18 cellular contexts compared by ENCODE assay signal in genomic region chr3:100538339-100538706, GRCh38. TPM values are rescaled to one million over a fixed set of nuclear protein-coding genes. Genes with fewer than 3 reads are reported as not detected.
DNase-seq lines count a peak whose midpoint lies in the region; ATAC-seq, FAIRE-seq and TF ChIP-seq lines count a peak whose summit lies in the region.
"Had no signal": no experiment of that assay in that cellular context is flagged by ENCODE, and none has a peak within 500 bp of the region (broad histone marks: within the 10 kb centered on the region; RNA-seq: fewer than 3 reads in every experiment).

No MANE protein-coding gene starts in this region.

- TF ChIP-seq POLR2A in GM12878 (IDR thresholded peaks at IDR 0.05; ENCODE audit: low read depth, low read length) = no peak

- H3K27ac ChIP-seq in GM12878 (ENCODE audit: control insufficient read depth, insufficient read depth) = no peak overlapping the region
- no peak overlapping the region for H3K27ac ChIP-seq in kidney (ENCODE audit: low read depth in 2 of 2, low read length in 2 of 2)
- H3K27ac ChIP-seq: A549, HL-60 had no signal

- no peaks in the 10 kb centered on the region for H4K20me1 ChIP-seq in GM12878 (ENCODE audit: control insufficient read depth, insufficient read depth)

- H3K9ac ChIP-seq in GM12878 (ENCODE audit: control insufficient read depth, insufficient read depth, low read length) (no peak overlapping the region), kidney (ENCODE audit: low read length in 2 of 2) (no peak overlapping the region)

- intact Hi-C loops in GM12878 (cut with micrococcal nuclease; ENCODE audit: unreplicated experiment) (no loop called here), kidney (cut with DNase I) (no loop called here)

- DNase-seq in GM12878 (ENCODE audit: low read depth, low spot score) (no peak), medulla oblongata (ENCODE audit: extremely low spot score) (peak; percentile 14), kidney (no peak), NCI-H2171 treated with DMSO at 0.1 percent for 48 hours (lab: John Stamatoyannopoulos, UW) (no peak)
- DNase-seq in activated CD8-positive, alpha-beta memory T cell treated with anti-CD3 and anti-CD28 coated beads for 24 hours = no peak
- DNase-seq: Caco-2, DMS53, H7, NCI-H1092 treated with DMSO at 0.1 percent for 48 hours, NCI-H187, NCI-H510A, RPMI8226 had no signal

- FAIRE-seq in GM12878 (lab: Jason Lieb, UNC) (no peak), kidney (lab: Jason Lieb, UNC) (no peak)
- FAIRE-seq: A549, K562 had no signal

- H3K4me1 ChIP-seq in GM12878 (ENCODE audit: control insufficient read depth, insufficient read depth, low read length) (no peaks in the 10 kb centered on the region), kidney (ENCODE audit: control insufficient read depth in 1 of 2, insufficient read depth in 1 of 2, low read depth in 1 of 2, low read length in 2 of 2) (no peaks in the 10 kb centered on the region)

- no peaks in the 10 kb centered on the region; the same call in 2 of the 3 replicates for H3K9me3 ChIP-seq in GM12878 (replicated peaks; ENCODE audit: control insufficient read depth, insufficient read depth, low read length)
- H3K9me3 ChIP-seq in kidney (ENCODE audit: control insufficient read depth in 1 of 2, low read length in 2 of 2) = no peaks in the 10 kb centered on the region
- H3K9me3 ChIP-seq: A549, Caco-2 had no signal

- H3K79me2 ChIP-seq in GM12878 (ENCODE audit: control insufficient read depth, insufficient read depth, low read length) = no peaks in the 10 kb centered on the region

- 19% methylated on average over 1 of the region's 1 CpG for WGBS in GM12878 (ENCODE audit: insufficient coverage, insufficient replicate concordance, low lambda C conversion rate, missing lambda C conversion rate)

- ATAC-seq in GM19455 (IDR thresholded peaks at IDR 0.05; ENCODE audit: unreplicated experiment) (peak; percentile 32), HG02885 (IDR thresholded peaks at IDR 0.05; ENCODE audit: poor library complexity, unreplicated experiment) (peak; percentile 39), GM12878 (peak; percentile 25; the same call in 1 of the 3 replicates), GM18520 (IDR thresholded peaks at IDR 0.05; ENCODE audit: unreplicated experiment) (no peak)
- ATAC-seq: A549, K562 had no signal

- RAD21 ChIA-PET in GM12878 (lab: Charles Lee; ENCODE audit: unreplicated experiment) = no interaction called here

- TF ChIP-seq CTCF in GM12878 (IDR thresholded peaks at IDR 0.05 in 2 of 3, conservative IDR thresholded peaks at IDR 0.05 in 1 of 3; ENCODE audit: control insufficient read depth in 2 of 3, extremely low read depth in 1 of 3, insufficient read depth in 1 of 3, low read depth in 3 of 3, low read length in 3 of 3) = no peak
- TF ChIP-seq CTCF in kidney (IDR thresholded peaks at IDR 0.05; ENCODE audit: borderline replicate concordance, extremely low read depth, insufficient read depth) = no peak

- CTCF ChIA-PET in GM12878 (lab: Yijun Ruan, JAX) = no interaction called here

- no peak for TF ChIP-seq RAD21 in GM12878 (IDR thresholded peaks at IDR 0.05; ENCODE audit: insufficient read depth, low read depth, low read length)

- H2AFZ ChIP-seq in GM12878 (ENCODE audit: control insufficient read depth, low read depth, low read length) = peak overlapping the region; percentile 16; the same call in 1 of the 2 replicates

- BruUV-seq in GM12878 (replicated peaks; lab: Mats Ljungman, UMichigan) = no TSS peak

- POLR2A ChIA-PET in GM12878 (lab: Charles Lee) = no interaction called here

- H3K36me3 ChIP-seq in GM12878 (ENCODE audit: control insufficient read depth in 2 of 2, insufficient read depth in 2 of 2, low read length in 1 of 2) (no peaks in the 10 kb centered on the region), kidney (ENCODE audit: control insufficient read depth in 1 of 2, insufficient read depth in 2 of 2, low read length in 2 of 2) (no peaks in the 10 kb centered on the region)

- no peak overlapping the region for H3K4me2 ChIP-seq in GM12878 (ENCODE audit: control insufficient read depth, insufficient read depth)
- H3K4me2 ChIP-seq: A549 had no signal

- SMC1A ChIA-PET in GM12878 (lab: Charles Lee; ENCODE audit: uncharacterized antibody, unreplicated experiment) = no interaction called here

- no peaks in the 10 kb centered on the region for H3K27me3 ChIP-seq in GM12878 (replicated peaks in 1 of 2; ENCODE audit: control insufficient read depth in 2 of 2, insufficient read depth in 2 of 2, low read length in 1 of 2)

- no peak for TF ChIP-seq EP300 in GM12878 (IDR thresholded peaks at IDR 0.05; ENCODE audit: borderline replicate concordance in 1 of 2, control insufficient read depth in 1 of 2, low read depth in 2 of 2, low read length in 2 of 2)

- H3K4me3 ChIP-seq in GM12878 = no peak overlapping the region
- no peak overlapping the region for H3K4me3 ChIP-seq in kidney (ENCODE audit: low read length in 2 of 2)
- H3K4me3 ChIP-seq: A549, K562 had no signal

- in situ Hi-C loops in GM12878 (cut with MboI) = no loop called here

TF ChIP-seq in GM12878, 131 proteins besides CTCF, POLR2A, EP300 and RAD21:
- TF ChIP-seq WRNIP1 (IDR thresholded peaks at IDR 0.05; ENCODE audit: borderline replicate concordance, low read depth, low read length) = no peak
- no peak for TF ChIP-seq TBL1XR1 (IDR thresholded peaks at IDR 0.05; ENCODE audit: low read depth, low read length)
- TF ChIP-seq IRF5 (IDR thresholded peaks at IDR 0.05; ENCODE audit: borderline replicate concordance) = no peak
- no peak for TF ChIP-seq PAX5 (IDR thresholded peaks at IDR 0.05; ENCODE audit: borderline replicate concordance, low read depth, low read length)
- TF ChIP-seq CBFB (IDR thresholded peaks at IDR 0.05; ENCODE audit: low read depth) = no peak
- TF ChIP-seq MXI1 (IDR thresholded peaks at IDR 0.05; ENCODE audit: low read depth, low read length) = no peak
- no peak for TF ChIP-seq FOXM1 (IDR thresholded peaks at IDR 0.05; ENCODE audit: low read depth, low read length)

RNA-seq across cellular contexts. Expression of gene TMEM45A, which starts 45.9 kb away (rescaled TPM):
- 3.2 and 5.2 TPM in 2 replicates for total RNA-seq in GM12878 (2013; cell fraction: nucleolus; rRNA removed)
- total RNA-seq in GM12878 (2014; rRNA removed) (0.34 and 1.0 TPM in 2 replicates), GM12878 (2014; rRNA removed; fragmentation: Illumina TruSeq; extraction: Trizol) (0.72 and 0.78 TPM in 2 replicates), GM12878 (2021) (0.90 and 1.0 TPM in 2 replicates), kidney (3.4 TPM)
- 8.7 TPM for polyA plus RNA-seq in GM12878 (2011; ENCODE audit: low read depth)
- polyA plus RNA-seq in GM12878 (2011; rRNA removed) (5.3 and 10.0 TPM in 2 replicates), GM12878 (2014; fragmentation: Illumina TruSeq; extraction: Trizol) (0.62 and 0.95 TPM in 2 replicates), GM12878 (2014; fragmentation: Nextera tagmentation; extraction: Ambion mirVana) (1 to 10 TPM; 2.5 to 3.0 TPM), GM12878 (2014; rRNA removed) (0.66 and 0.96 TPM in 2 replicates), GM12878 (2016; fragmentation: Nextera tagmentation; extraction: Ambion mirVana) (under 1 TPM; 0.60 to 0.77 TPM), kidney (ENCODE audit: insufficient read depth, low read depth, low replicate concordance) (4.6 TPM)
- polyA plus RNA-seq in GM12878 (2011; cell fraction: cytosol; rRNA removed) = 1.7 and 2.9 TPM in 2 replicates
- polyA plus RNA-seq in GM12878 (2011; cell fraction: nucleus; rRNA removed) = 1.1 and 1.9 TPM in 2 replicates
- polyA plus RNA-seq in GM12878 (2012) = 8.8 and 10.4 TPM in 2 replicates
- polyA minus RNA-seq in GM12878 (2011; rRNA and poly(A)+ RNA removed) = 3.5 and 4.6 TPM in 2 replicates
- polyA minus RNA-seq in GM12878 (2011; cell fraction: cytosol; rRNA and poly(A)+ RNA removed) = 1.1 TPM in 1 of 2 replicates, not detected in the other
- polyA minus RNA-seq in GM12878 (2011; cell fraction: nucleus; rRNA and poly(A)+ RNA removed) = 0.36 and 0.96 TPM in 2 replicates
